17 cellular contexts compared by ENCODE assay signal in genomic region chr3:197302696-197303341, GRCh38. TPM values are rescaled to one million over a fixed set of nuclear protein-coding genes. Genes with fewer than 3 reads are reported as not detected.
DNase-seq lines count a peak whose midpoint lies in the region; ATAC-seq and TF ChIP-seq lines count a peak whose summit lies in the region.
"Had no signal": no experiment of that assay in that cellular context is flagged by ENCODE, and none has a peak within 500 bp of the region (broad histone marks: within the 10 kb centered on the region; RNA-seq: fewer than 3 reads in every experiment).

No MANE protein-coding gene starts in this region.

- no peaks in the 10 kb centered on the region for H3K9me3 Mint-ChIP-seq in WTC11

- peak overlapping the region; percentile 45 for H3K27ac ChIP-seq in mammary epithelial cell (ENCODE audit: insufficient read depth, low read depth, low read length)
- no peak overlapping the region for H3K27ac ChIP-seq in breast epithelium
- H3K27ac ChIP-seq: Peyer's patch, WERI-Rb-1 had no signal

- CTCF ChIA-PET in mammary epithelial cell (lab: Charles Lee; ENCODE audit: low non-redundant PET) = interaction anchor here (0.6 kb wide), 1 partner anchor 35 kb away, joined by 6 read pairs; no protein-coding TSS in a partner anchor
- CTCF ChIA-PET in WTC11 (lab: Charles Lee) = no interaction called here
- CTCF ChIA-PET in HEK293T (lab: Yijun Ruan, JAX) = no interaction called here

- peaks cover 24% of the 10 kb centered on the region for H3K4me1 Mint-ChIP-seq in WTC11

- H4K20me1 ChIP-seq in mammary epithelial cell (ENCODE audit: insufficient read depth, low read length) = no peaks in the 10 kb centered on the region

- H3K9me3 ChIP-seq in mammary epithelial cell (replicated peaks; ENCODE audit: insufficient read depth, low read length) (no peaks in the 10 kb centered on the region), breast epithelium (no peaks in the 10 kb centered on the region)
- H3K9me3 ChIP-seq: esophagus squamous epithelium, Peyer's patch had no signal

- peaks cover 14% of the 10 kb centered on the region for H3K79me2 ChIP-seq in mammary epithelial cell (ENCODE audit: insufficient read depth, low read length)

- no peak overlapping the region for H2AFZ ChIP-seq in mammary epithelial cell (ENCODE audit: low read depth, low read length)

- intact Hi-C loops in mammary epithelial cell (cut with micrococcal nuclease) = no loop called here
- intact Hi-C loops in breast epithelium (cut with DNase I; ENCODE audit: low total_unique reads) = no loop called here

- DNase-seq in mammary epithelial cell (peak; percentile 77), breast epithelium (ENCODE audit: low spot score in 2 of 2) (no peak), T1000 (lab: John Stamatoyannopoulos, UW) (peak; percentile 26), fibroblast of the aortic adventitia (ENCODE audit: low read depth) (peak; percentile 47), NCI-H146 (lab: John Stamatoyannopoulos, UW) (no peak), NCI-H526 (lab: John Stamatoyannopoulos, UW) (no peak), WTC11 (ENCODE audit: low spot score) (no peak), HEK293T (ENCODE audit: extremely low spot score) (no peak)
- DNase-seq: ACHN; amniotic stem cell; esophagus squamous epithelium; Karpas-422; left colon; Peyer's patch; stimulated activated CD4-positive, alpha-beta T cell treated with anti-CD3 and anti-CD28 coated beads, Interleukin-1b, Interleukin-23, amount 100 ng/mL, for 48 hours; stimulated activated naive CD4-positive, alpha-beta T cell; WERI-Rb-1 had no signal

- TF ChIP-seq POLR2A in breast epithelium (IDR thresholded peaks at IDR 0.05) = no peak

- H3K9ac ChIP-seq in mammary epithelial cell (ENCODE audit: insufficient read depth, low read length) = no peak overlapping the region

- no peak overlapping the region for H3K27ac Mint-ChIP-seq in WTC11

- BruUV-seq in mammary epithelial cell (replicated peaks; lab: Mats Ljungman, UMichigan) = no TSS peak

- TF ChIP-seq CTCF in mammary epithelial cell (conservative IDR thresholded peaks at IDR 0.05 in 1 of 2, IDR thresholded peaks at IDR 0.05 in 1 of 2; ENCODE audit: extremely low read depth in 1 of 2, insufficient read depth in 1 of 2, low read depth in 1 of 2, low read length in 2 of 2) (no peak), breast epithelium (IDR thresholded peaks at IDR 0.05) (no peak), fibroblast of the aortic adventitia (IDR thresholded peaks at IDR 0.05; ENCODE audit: insufficient read depth, low read length) (no peak), WTC11 (IDR thresholded peaks at IDR 0.05) (no peak)

- H3K4me3 ChIP-seq in mammary epithelial cell (replicated peaks in 1 of 3; ENCODE audit: insufficient read depth in 1 of 3, low read depth in 2 of 3, low read length in 3 of 3) = no peak overlapping the region
- no peak overlapping the region for H3K4me3 ChIP-seq in breast epithelium
- no peak overlapping the region for H3K4me3 ChIP-seq in fibroblast of the aortic adventitia (ENCODE audit: low read depth, low read length)
- H3K4me3 ChIP-seq: esophagus squamous epithelium, Peyer's patch had no signal

- dilution Hi-C loops in mammary epithelial cell (cut with HindIII; ENCODE audit: low sequenced_read_pairs) = loop anchor here (10.0 kb wide), 1 partner anchor 58 kb away; no protein-coding TSS in a partner anchor

- ATAC-seq in WTC11 = no peak
- ATAC-seq: left colon had no signal

- H3K36me3 Mint-ChIP-seq in WTC11 = no peaks in the 10 kb centered on the region

- H3K36me3 ChIP-seq in mammary epithelial cell (ENCODE audit: insufficient read depth, low read length) (no peaks in the 10 kb centered on the region), breast epithelium (no peaks in the 10 kb centered on the region)
- H3K36me3 ChIP-seq: esophagus squamous epithelium, Peyer's patch, WERI-Rb-1 had no signal

- peak overlapping the region; percentile 19 for H3K4me2 ChIP-seq in mammary epithelial cell (ENCODE audit: insufficient read depth, low read depth, low read length)

- POLR2A ChIA-PET in WTC11 (lab: Charles Lee) (no interaction called here), HEK293T (lab: Yijun Ruan, JAX) (no interaction called here)

- no peaks in the 10 kb centered on the region for H3K27me3 ChIP-seq in mammary epithelial cell (ENCODE audit: insufficient read depth, low read length)
- no peaks in the 10 kb centered on the region for H3K27me3 ChIP-seq in breast epithelium
- H3K27me3 ChIP-seq: esophagus squamous epithelium, Peyer's patch had no signal

- H3K4me1 ChIP-seq in mammary epithelial cell (ENCODE audit: insufficient read depth, low read length) (peaks cover 45% of the 10 kb centered on the region), breast epithelium (no peaks in the 10 kb centered on the region)
- H3K4me1 ChIP-seq: Peyer's patch had no signal

- in situ Hi-C loops in mammary epithelial cell (cut with MboI; ENCODE audit: low sequenced_read_pairs in 2 of 2) = no loop called here

- no peaks in the 10 kb centered on the region for H3K27me3 Mint-ChIP-seq in WTC11 (ENCODE audit: low read depth)

- no peak overlapping the region for H3K4me3 Mint-ChIP-seq in WTC11

- WGBS in mammary epithelial cell (ENCODE audit: low coverage, missing lambda C conversion rate) = 60% methylated on average over 3 of the region's 3 CpGs

TF ChIP-seq in WTC11, 78 proteins besides CTCF, POLR2A, EP300 and RAD21 (continues in another document):
- TF ChIP-seq SP1 (CRISPR knock-in tag; conservative IDR thresholded peaks at IDR 0.05) (no peak), ELF4 (CRISPR knock-in tag; IDR thresholded peaks at IDR 0.05; ENCODE audit: low read depth) (no peak), ZNF219 (CRISPR knock-in tag; IDR thresholded peaks at IDR 0.05; ENCODE audit: borderline replicate concordance) (no peak), ESRRA (CRISPR knock-in tag; IDR thresholded peaks at IDR 0.05; ENCODE audit: borderline replicate concordance) (no peak), NFE2L1 (CRISPR knock-in tag; IDR thresholded peaks at IDR 0.05) (no peak)
- TF ChIP-seq, protein P1, sequence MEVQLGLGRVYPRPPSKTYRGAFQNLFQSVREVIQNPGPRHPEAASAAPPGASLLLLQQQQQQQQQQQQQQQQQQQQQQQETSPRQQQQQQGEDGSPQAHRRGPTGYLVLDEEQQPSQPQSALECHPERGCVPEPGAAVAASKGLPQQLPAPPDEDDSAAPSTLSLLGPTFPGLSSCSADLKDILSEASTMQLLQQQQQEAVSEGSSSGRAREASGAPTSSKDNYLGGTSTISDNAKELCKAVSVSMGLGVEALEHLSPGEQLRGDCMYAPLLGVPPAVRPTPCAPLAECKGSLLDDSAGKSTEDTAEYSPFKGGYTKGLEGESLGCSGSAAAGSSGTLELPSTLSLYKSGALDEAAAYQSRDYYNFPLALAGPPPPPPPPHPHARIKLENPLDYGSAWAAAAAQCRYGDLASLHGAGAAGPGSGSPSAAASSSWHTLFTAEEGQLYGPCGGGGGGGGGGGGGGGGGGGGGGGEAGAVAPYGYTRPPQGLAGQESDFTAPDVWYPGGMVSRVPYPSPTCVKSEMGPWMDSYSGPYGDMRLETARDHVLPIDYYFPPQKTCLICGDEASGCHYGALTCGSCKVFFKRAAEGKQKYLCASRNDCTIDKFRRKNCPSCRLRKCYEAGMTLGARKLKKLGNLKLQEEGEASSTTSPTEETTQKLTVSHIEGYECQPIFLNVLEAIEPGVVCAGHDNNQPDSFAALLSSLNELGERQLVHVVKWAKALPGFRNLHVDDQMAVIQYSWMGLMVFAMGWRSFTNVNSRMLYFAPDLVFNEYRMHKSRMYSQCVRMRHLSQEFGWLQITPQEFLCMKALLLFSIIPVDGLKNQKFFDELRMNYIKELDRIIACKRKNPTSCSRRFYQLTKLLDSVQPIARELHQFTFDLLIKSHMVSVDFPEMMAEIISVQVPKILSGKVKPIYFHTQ (CRISPR knock-in tag; IDR thresholded peaks at IDR 0.05) = no peak

TF ChIP-seq in HEK293T, 16 proteins besides CTCF, POLR2A, EP300 and RAD21:
- TF ChIP-seq TARDBP (IDR thresholded peaks at IDR 0.05) (no peak), ELF4 (IDR thresholded peaks at IDR 0.05) (no peak), LEF1 (IDR thresholded peaks at IDR 0.05; ENCODE audit: borderline replicate concordance) (no peak), SUZ12 (IDR thresholded peaks at IDR 0.05) (no peak)
- TF ChIP-seq, protein P2, sequence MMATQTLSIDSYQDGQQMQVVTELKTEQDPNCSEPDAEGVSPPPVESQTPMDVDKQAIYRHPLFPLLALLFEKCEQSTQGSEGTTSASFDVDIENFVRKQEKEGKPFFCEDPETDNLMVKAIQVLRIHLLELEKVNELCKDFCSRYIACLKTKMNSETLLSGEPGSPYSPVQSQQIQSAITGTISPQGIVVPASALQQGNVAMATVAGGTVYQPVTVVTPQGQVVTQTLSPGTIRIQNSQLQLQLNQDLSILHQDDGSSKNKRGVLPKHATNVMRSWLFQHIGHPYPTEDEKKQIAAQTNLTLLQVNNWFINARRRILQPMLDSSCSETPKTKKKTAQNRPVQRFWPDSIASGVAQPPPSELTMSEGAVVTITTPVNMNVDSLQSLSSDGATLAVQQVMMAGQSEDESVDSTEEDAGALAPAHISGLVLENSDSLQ (IDR thresholded peaks at IDR 0.05) = no peak

RNA-seq across cellular contexts. Expression of gene DLG1, which starts 4.4 kb away (rescaled TPM):
- 100 to 1,000 TPM; 115 to 157 TPM for total RNA-seq in mammary epithelial cell
- polyA plus RNA-seq in mammary epithelial cell = 32.9 TPM
- 172 TPM for polyA minus RNA-seq in mammary epithelial cell
- total RNA-seq in breast epithelium = 100 to 1,000 TPM in 1 of 3 donors, 10 to 100 TPM in 2; 76.0 to 100 (median 76.7) TPM
- total RNA-seq in fibroblast of the aortic adventitia (ENCODE audit: low replicate concordance) = 47.3 and 49.6 TPM in 2 replicates
- 72.0 to 81.1 TPM (median 72.7 TPM) in 3 replicates for total RNA-seq in WTC11 (2021)

Comparison
In these comparisons a context has a peak if more than half of its experiments do, and no peak if none do; other contexts are left out.
1. DNase-seq: peak in mammary epithelial cell (single experiment), T1000 (single experiment) and fibroblast of the aortic adventitia (single experiment); none in breast epithelium (0 of 2), NCI-H146 (single experiment), NCI-H526 (0 of 2), WTC11 (single experiment) and HEK293T (single experiment).